Comparison of ENCODE assay signal across 10 cellular contexts in the genomic region with DNA sequence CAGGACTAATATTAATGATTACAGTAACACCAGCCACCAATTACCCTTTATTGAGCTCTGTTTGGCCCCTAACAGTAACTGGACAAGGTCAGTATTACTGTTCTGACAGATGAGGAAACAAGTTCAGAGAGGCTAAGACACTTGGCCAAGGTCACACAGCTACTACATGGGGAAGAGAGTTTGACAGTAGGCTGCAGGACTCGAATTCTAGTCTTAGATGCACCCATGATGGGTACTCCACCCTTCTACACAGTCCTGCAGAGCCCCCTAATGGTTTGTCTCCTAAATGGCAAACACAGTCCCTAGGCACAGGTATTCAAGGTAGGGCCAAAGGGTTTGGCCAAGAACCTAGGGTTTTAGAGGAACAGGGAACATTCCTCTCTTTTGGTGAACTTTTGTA.
DNase-seq lines count a peak whose midpoint lies in the region; ATAC-seq lines count a peak whose summit lies in the region.
"Had no signal": no experiment of that assay in that cellular context is flagged by ENCODE, and none has a peak within 500 bp of the region (broad histone marks: within the 10 kb centered on the region; RNA-seq: fewer than 3 reads in every experiment).

No MANE protein-coding gene starts in this region.

- DNase-seq in NOMO-1 treated with DMSO at 0.1 percent for 48 hours (lab: John Stamatoyannopoulos, UW; ENCODE audit: unreplicated experiment) (peak; percentile 57), activated gamma-delta T cell (lab: John Stamatoyannopoulos, UW) (no peak), DMS114 treated with DMSO at 0.1 percent for 48 hours (lab: John Stamatoyannopoulos, UW; ENCODE audit: unreplicated experiment) (no peak)

- H3K27me3 ChIP-seq in BLaER1, result no peaks in the 10 kb centered on the region
- H3K27me3 ChIP-seq: dorsolateral prefrontal cortex, vagina had no signal

- peaks cover 14% of the 10 kb centered on the region; the same call in 1 of the 2 replicates for H3K36me3 ChIP-seq in BLaER1
- H3K36me3 ChIP-seq: vagina had no signal

- H3K4me2 ChIP-seq in BLaER1, result peak overlapping the region; percentile 93

- H3K9ac ChIP-seq in BLaER1, result peak overlapping the region; percentile 18; the same call in 1 of the 2 replicates

- no peaks in the 10 kb centered on the region for H3K9me3 ChIP-seq in BLaER1
- H3K9me3 ChIP-seq: vagina had no signal

- H3K4me3 ChIP-seq in BLaER1, result peak overlapping the region; percentile 60; the same call in 1 of the 2 replicates
- H3K4me3 ChIP-seq: vagina had no signal

- peaks cover 94% of the 10 kb centered on the region for H3K4me1 ChIP-seq in BLaER1
- H3K4me1 ChIP-seq: vagina had no signal

- H3K27ac ChIP-seq in BLaER1, result peak overlapping the region; percentile 77
- H3K27ac ChIP-seq: vagina had no signal

- peaks cover 69% of the 10 kb centered on the region for H4K20me1 ChIP-seq in BLaER1

- ATAC-seq in GM19372 (IDR thresholded peaks at IDR 0.05; ENCODE audit: low read depth, unreplicated experiment), result peak; percentile 42
- peak; percentile 56 for ATAC-seq in esophagus mucosa
- no peak for ATAC-seq in HG02623 (IDR thresholded peaks at IDR 0.05; ENCODE audit: unreplicated experiment)
- no peak for ATAC-seq in GM18517 (IDR thresholded peaks at IDR 0.05; ENCODE audit: unreplicated experiment)

Comparison
In these comparisons a context has a peak if more than half of its experiments do, and no peak if none do; other contexts are left out.
1. ATAC-seq: peak in GM19372 (single experiment) and esophagus mucosa (single experiment); none in HG02623 (single experiment) and GM18517 (single experiment).